In the genomic region with DNA sequence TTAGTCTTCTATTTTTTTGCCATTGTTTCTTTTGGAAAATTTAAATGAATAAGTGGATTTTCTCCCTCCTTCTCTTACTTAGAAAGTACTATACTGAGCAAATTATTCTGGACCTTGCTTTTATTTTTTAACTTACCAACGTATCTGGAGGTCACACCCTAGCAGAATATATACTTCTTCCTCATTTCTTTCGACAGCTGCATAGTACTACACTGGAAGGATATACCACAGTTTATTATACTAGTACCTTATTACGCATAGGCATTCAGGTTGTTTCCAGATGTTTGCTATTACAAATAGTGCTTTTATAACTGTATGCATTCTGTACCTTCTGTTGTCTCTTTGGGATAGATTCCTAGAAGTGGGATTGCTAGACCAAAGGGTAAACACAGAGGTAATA, we compare ENCODE assay signal across 30 cellular contexts.
"Had no signal": no experiment of that assay in that cellular context is flagged by ENCODE, and none has a peak within 500 bp of the region (broad histone marks: within the 10 kb centered on the region; RNA-seq: fewer than 3 reads in every experiment).

No MANE protein-coding gene starts in this region.

- H3K4me2 ChIP-seq: PC-9 had no signal

- DNase-seq: activated CD4-positive, alpha-beta memory T cell treated with anti-CD3 and anti-CD28 coated beads for 36 hours; activated CD4-positive, alpha-beta T cell treated with anti-CD3 and anti-CD28 coated beads, Interleukin-2, amount 10 ng/mL, durations not matched to agents 7 days and 5 days; activated CD8-positive, alpha-beta memory T cell treated with anti-CD3 and anti-CD28 coated beads, Interleukin-2, amount 50 U/mL, for 4 hours; activated gamma-delta T cell treated with Interleukin-2 at 50 U/mL for 16 hours; activated naive CD4-positive, alpha-beta T cell treated with anti-CD3 and anti-CD28 coated beads for 36 hours; activated naive CD8-positive, alpha-beta T cell treated with anti-CD3 and anti-CD28 coated beads, Interleukin-2, amount 50 U/mL, for 24 hours; activated T-cell treated with anti-CD3 and anti-CD28 coated beads for 4 hours; activated T-cell treated with anti-CD3 and anti-CD28 coated beads, Interleukin-2, amount 50 U/mL, for 4 hours; anterior cingulate cortex; caudate nucleus; cerebellar nuclear complex; Karpas-422; MG63; MV-4-11; NCI-H1092; NCI-H1436 treated with DMSO at 0.1 percent for 48 hours; NCI-H1694 treated with DMSO at 0.1 percent for 48 hours; NCI-H2029; NCI-H345; NCI-H526; NCI-H748 treated with DMSO at 0.1 percent for 48 hours; NK-92 treated with Interleukin-12 subunit alpha and Interleukin-12 subunit beta, amount 100 ng/mL, for 24 hours; PC-9; Right ventricle myocardium superior had no signal

- H3K9me3 ChIP-seq: MG63 had no signal

- H3K4me3 Mint-ChIP-seq: activated CD4-positive, alpha-beta memory T cell treated with anti-CD3 and anti-CD28 coated beads for 36 hours; activated CD4-positive, alpha-beta T cell treated with anti-CD3 and anti-CD28 coated beads, Interleukin-2, amount 10 ng/mL, durations not matched to agents 7 days and 5 days; activated naive CD4-positive, alpha-beta T cell treated with anti-CD3 and anti-CD28 coated beads for 36 hours; activated naive CD8-positive, alpha-beta T cell; activated naive CD8-positive, alpha-beta T cell treated with anti-CD3 and anti-CD28 coated beads, Interleukin-2, amount 50 U/mL, for 24 hours; activated T-cell treated with anti-CD3 and anti-CD28 coated beads, Interleukin-2, amount 50 U/mL, for 4 hours; activated T-helper 1 cell treated with anti-CD3 and anti-CD28 coated beads, Interleukin-12 subunit alpha, Interleukin-12 subunit beta, Interleukin-2, Interleukin-4 antibody, amounts not matched to agents 30 ng/mL and 10 ng/mL and 1 ng/mL, durations not matched to agents 14 hours and 24 hours and 36 hours; brain; T-helper 1 cell treated with Interleukin-12 subunit alpha and Interleukin-12 subunit beta and Interleukin-4 antibody, amounts not matched to agents 30 μg/mL and 1 μg/mL, for 36 hours; T-helper 2 cell treated with Interferon-gamma antibody and Interleukin-4, amounts not matched to agents 5 μg/mL and 100 μg/mL, for 36 hours had no signal

- H3K27ac ChIP-seq: PC-9 had no signal

- H3K27me3 ChIP-seq: MG63 had no signal

- H2AFZ ChIP-seq: PC-9 had no signal

- H3K4me1 Mint-ChIP-seq: activated naive CD8-positive, alpha-beta T cell treated with anti-CD3 and anti-CD28 coated beads, Interleukin-2, amount 50 U/mL, for 24 hours; brain had no signal

- FAIRE-seq: bronchial epithelial cell had no signal

- H3K4me3 ChIP-seq: MG63, PC-9 had no signal

- H3K27me3 Mint-ChIP-seq: activated CD4-positive, alpha-beta memory T cell treated with anti-CD3 and anti-CD28 coated beads for 36 hours; activated CD4-positive, alpha-beta T cell treated with anti-CD3 and anti-CD28 coated beads, Interleukin-2, amount 10 ng/mL, durations not matched to agents 7 days and 5 days; activated naive CD8-positive, alpha-beta T cell; activated naive CD8-positive, alpha-beta T cell treated with anti-CD3 and anti-CD28 coated beads, Interleukin-2, amount 50 U/mL, for 24 hours; brain had no signal

- H3K27ac Mint-ChIP-seq: activated CD4-positive, alpha-beta memory T cell treated with anti-CD3 and anti-CD28 coated beads for 36 hours; activated CD4-positive, alpha-beta T cell treated with anti-CD3 and anti-CD28 coated beads, Interleukin-2, amount 10 ng/mL, durations not matched to agents 7 days and 5 days; activated naive CD4-positive, alpha-beta T cell treated with anti-CD3 and anti-CD28 coated beads for 36 hours; activated naive CD8-positive, alpha-beta T cell; activated naive CD8-positive, alpha-beta T cell treated with anti-CD3 and anti-CD28 coated beads, Interleukin-2, amount 50 U/mL, for 24 hours; activated T-helper 1 cell treated with anti-CD3 and anti-CD28 coated beads, Interleukin-12 subunit alpha, Interleukin-12 subunit beta, Interleukin-2, Interleukin-4 antibody, amounts not matched to agents 30 ng/mL and 10 ng/mL and 1 ng/mL, durations not matched to agents 14 hours and 24 hours and 36 hours; brain; T-helper 1 cell treated with Interleukin-12 subunit alpha and Interleukin-12 subunit beta and Interleukin-4 antibody, amounts not matched to agents 30 μg/mL and 1 μg/mL, for 36 hours; T-helper 2 cell treated with Interferon-gamma antibody and Interleukin-4, amounts not matched to agents 5 μg/mL and 100 μg/mL, for 36 hours had no signal

- ATAC-seq: activated naive CD8-positive, alpha-beta T cell treated with anti-CD3 and anti-CD28 coated beads, Interleukin-2, amount 50 U/mL, for 24 hours; activated T-cell treated with anti-CD3 and anti-CD28 coated beads, Interleukin-2, amount 50 U/mL, for 4 hours had no signal

- H3K9me3 Mint-ChIP-seq: activated CD4-positive, alpha-beta memory T cell treated with anti-CD3 and anti-CD28 coated beads for 36 hours; activated CD4-positive, alpha-beta T cell treated with anti-CD3 and anti-CD28 coated beads, Interleukin-2, amount 10 ng/mL, durations not matched to agents 7 days and 5 days; activated naive CD4-positive, alpha-beta T cell treated with anti-CD3 and anti-CD28 coated beads for 36 hours; activated naive CD8-positive, alpha-beta T cell treated with anti-CD3 and anti-CD28 coated beads, Interleukin-2, amount 50 U/mL, for 24 hours; activated T-cell treated with anti-CD3 and anti-CD28 coated beads, Interleukin-2, amount 50 U/mL, for 4 hours; activated T-helper 1 cell treated with anti-CD3 and anti-CD28 coated beads, Interleukin-12 subunit alpha, Interleukin-12 subunit beta, Interleukin-2, Interleukin-4 antibody, amounts not matched to agents 30 ng/mL and 10 ng/mL and 1 ng/mL, durations not matched to agents 14 hours and 24 hours and 36 hours; brain; T-helper 1 cell treated with Interleukin-12 subunit alpha and Interleukin-12 subunit beta and Interleukin-4 antibody, amounts not matched to agents 30 μg/mL and 1 μg/mL, for 36 hours; T-helper 2 cell treated with Interferon-gamma antibody and Interleukin-4, amounts not matched to agents 5 μg/mL and 100 μg/mL, for 36 hours had no signal
